In the genomic region with DNA sequence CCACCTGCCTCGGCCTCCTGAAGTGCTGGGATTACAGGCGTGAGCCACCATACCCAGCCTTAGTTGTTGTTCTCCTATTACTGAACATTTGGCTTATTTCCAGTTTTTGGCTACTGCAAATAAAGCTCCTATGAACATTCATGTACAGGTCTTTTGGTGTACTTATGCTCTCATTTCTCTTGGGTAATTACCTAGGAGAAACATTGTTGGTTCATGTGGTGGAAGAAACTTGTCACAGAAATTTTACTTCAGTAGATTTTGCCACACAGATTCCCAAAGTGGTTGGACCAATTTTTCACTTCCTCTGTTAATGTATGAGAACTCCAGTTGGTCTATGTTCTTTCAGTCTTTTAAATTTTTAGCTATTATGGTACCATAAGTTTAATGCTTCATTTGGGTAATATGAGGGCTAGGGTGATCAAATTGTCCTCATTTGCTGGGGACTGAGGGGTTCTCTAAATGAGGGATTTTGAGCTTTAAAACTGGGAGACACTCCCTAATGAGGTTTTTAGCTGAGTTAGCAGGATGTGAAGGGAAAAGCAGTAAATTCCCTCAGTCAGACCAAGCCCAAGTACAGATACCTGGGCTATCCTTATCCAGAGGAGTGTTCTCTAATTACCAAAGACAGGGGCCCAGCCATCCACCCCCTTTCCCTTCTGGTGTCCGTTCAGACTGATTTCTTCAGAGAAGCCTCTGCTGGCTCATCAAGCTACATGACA, we compare ENCODE assay signal across 16 cellular contexts. TPM values are rescaled to one million over a fixed set of nuclear protein-coding genes. Genes with fewer than 3 reads are reported as not detected.
DNase-seq lines count a peak whose midpoint lies in the region; ATAC-seq, FAIRE-seq and TF ChIP-seq lines count a peak whose summit lies in the region.
"Had no signal": no experiment of that assay in that cellular context is flagged by ENCODE, and none has a peak within 500 bp of the region (broad histone marks: within the 10 kb centered on the region; RNA-seq: fewer than 3 reads in every experiment).

No MANE protein-coding gene starts in this region.

- H2AFZ ChIP-seq in Karpas-422 (ENCODE audit: low read length), result no peak overlapping the region

- ATAC-seq in left lobe of liver, result peak; percentile 42
- ATAC-seq in HG02840 (IDR thresholded peaks at IDR 0.05; ENCODE audit: low FRiP score, unreplicated experiment), result no peak
- no peak for ATAC-seq in GM19351 (IDR thresholded peaks at IDR 0.05; ENCODE audit: unreplicated experiment)
- ATAC-seq: activated T-cell treated with anti-CD3 and anti-CD28 coated beads, Interleukin-2, amount 50 U/mL, for 72 hours; natural killer cell had no signal

- TF ChIP-seq CTCF in spleen (IDR thresholded peaks at IDR 0.05 in 8 of 11, conservative IDR thresholded peaks at IDR 0.05 in 3 of 11), result no peak

- no peak for FAIRE-seq in GM12891 (lab: Jason Lieb, UNC)
- FAIRE-seq: kidney had no signal

- peaks cover 74% of the 10 kb centered on the region for H3K79me2 ChIP-seq in Karpas-422 (ENCODE audit: low read length)

- no peak overlapping the region for H3K4me2 ChIP-seq in Karpas-422 (ENCODE audit: low read depth, low read length, poor library complexity, severe bottlenecking)

- H3K9me3 ChIP-seq in Karpas-422 (ENCODE audit: low read length) (no peaks in the 10 kb centered on the region), spleen (no peaks in the 10 kb centered on the region)
- H3K9me3 ChIP-seq: sigmoid colon, SJCRH30 had no signal

- peak overlapping the region; percentile 7; the same call in 1 of the 2 replicates for H3K27ac ChIP-seq in Karpas-422 (ENCODE audit: low read length)
- no peak overlapping the region for H3K27ac ChIP-seq in spleen
- H3K27ac ChIP-seq: C4-2B, sigmoid colon, SJCRH30 had no signal

- H3K4me1 ChIP-seq in Karpas-422 (ENCODE audit: low read length) (peaks cover 27% of the 10 kb centered on the region), spleen (peaks cover 0 to 20% (median 2%) of the 10 kb centered on the region in 6 donors)

- H4K20me1 ChIP-seq in Karpas-422 (ENCODE audit: insufficient read depth, low read depth, low read length), result peaks cover 20% of the 10 kb centered on the region

- H3K9me2 ChIP-seq in Karpas-422 (replicated peaks; ENCODE audit: insufficient read depth, low read length), result no peaks in the 10 kb centered on the region

- DNase-seq in GM12891 (ENCODE audit: insufficient read length, low spot score), result no peak
- DNase-seq in Karpas-422, result peak; percentile 41
- peak; percentile 82 for DNase-seq in NCI-H69 (lab: John Stamatoyannopoulos, UW)
- DNase-seq in left lobe of liver (ENCODE audit: low spot score), result no peak
- no peak for DNase-seq in mucosa of gallbladder (ENCODE audit: low spot score)
- no peak for DNase-seq in spleen
- DNase-seq: activated CD4-positive, CD25-positive, alpha-beta regulatory T cell treated with anti-CD3 and anti-CD28 coated beads, Interleukin-2, amount 50 U/mL, for 72 hours; activated T-cell treated with anti-CD3 and anti-CD28 coated beads, Interleukin-2, amount 50 U/mL, for 72 hours; anterior cingulate cortex; kidney; natural killer cell; sigmoid colon had no signal

- H3K36me3 ChIP-seq in Karpas-422 (ENCODE audit: insufficient read depth, low read length), result peaks cover 12% of the 10 kb centered on the region
- peaks cover 0 to 6% (median 0%) of the 10 kb centered on the region in 6 donors for H3K36me3 ChIP-seq in spleen
- H3K36me3 ChIP-seq: sigmoid colon had no signal

- H3K4me3 ChIP-seq in Karpas-422 (ENCODE audit: low read length) (no peak overlapping the region), spleen (no peak overlapping the region)
- H3K4me3 ChIP-seq: sigmoid colon, SJCRH30 had no signal

- H3K27me3 ChIP-seq in Karpas-422 (ENCODE audit: low read length) (no peaks in the 10 kb centered on the region), spleen (replicated peaks in 1 of 7) (no peaks in the 10 kb centered on the region)
- H3K27me3 ChIP-seq: sigmoid colon, SJCRH30 had no signal

- no peak overlapping the region for H3K9ac ChIP-seq in Karpas-422 (ENCODE audit: low read length)

- intact Hi-C loops in spleen (cut with DNase I; ENCODE audit: low total_unique reads), result no loop called here

- 77 to 90% (median 89%) methylated on average over 3 of the region's 3 CpGs for WGBS in spleen, 5 donors

- TF ChIP-seq POLR2A in GM12891 (IDR thresholded peaks at IDR 0.05; ENCODE audit: low read depth, low read length) (no peak), spleen (IDR thresholded peaks at IDR 0.05) (no peak)

TF ChIP-seq in GM12891, 5 proteins besides CTCF, POLR2A, EP300 and RAD21:
- TF ChIP-seq PAX5 (IDR thresholded peaks at IDR 0.05; ENCODE audit: insufficient read depth, low read length, severe bottlenecking) (no peak), SPI1 (IDR thresholded peaks at IDR 0.05; ENCODE audit: low read depth, low read length) (peak; percentile 82)

RNA-seq across cellular contexts. Expression of a gene that starts 33.9 kb away (rescaled TPM):
- 34.3 TPM for polyA plus RNA-seq in GM12891 (2012; ENCODE audit: low read depth, missing spikeins)
- total RNA-seq in Karpas-422 (2014; rRNA removed; shearing (Covaris generic); ENCODE audit: low replicate concordance), result 97.9 and 149 TPM in 2 replicates
- 6.7 TPM for total RNA-seq in left lobe of liver
- 39.2 TPM for total RNA-seq in mucosa of gallbladder
- total RNA-seq in spleen, result 10 to 100 TPM; 23.3 to 42.9 (median 28.8) TPM
- 10 to 100 TPM; 11.6 to 16.7 (median 16.3) TPM for polyA plus RNA-seq in spleen

Comparison
In these comparisons a context has a peak if more than half of its experiments do, and no peak if none do; other contexts are left out.
1. DNase-seq: peak in Karpas-422 (single experiment) and NCI-H69 (single experiment); none in GM12891 (single experiment), left lobe of liver (single experiment), mucosa of gallbladder (single experiment) and spleen (single experiment).